In the genomic region with DNA sequence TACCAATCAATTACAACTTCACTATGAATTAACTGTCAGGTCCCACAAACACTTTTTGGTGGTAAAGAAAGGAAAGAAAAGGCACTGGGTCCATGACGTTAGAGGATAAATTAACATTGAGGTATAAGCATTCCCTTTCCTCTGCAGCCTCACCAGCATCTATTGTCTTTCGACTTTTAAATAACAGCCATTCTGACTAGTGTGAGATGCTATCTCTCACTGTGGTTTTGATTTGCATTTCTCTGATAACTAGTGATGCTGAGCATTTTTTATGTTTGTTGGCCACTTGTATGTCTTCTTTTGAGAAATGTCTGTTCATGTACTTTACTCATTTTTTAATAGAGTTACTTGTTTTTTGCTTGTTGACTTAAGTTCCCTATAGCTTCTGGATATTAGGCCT, we compare ENCODE assay signal across 31 cellular contexts. TPM values are rescaled to one million over a fixed set of nuclear protein-coding genes. Genes with fewer than 3 reads are reported as not detected.
"Had no signal": no experiment of that assay in that cellular context is flagged by ENCODE, and none has a peak within 500 bp of the region (broad histone marks: within the 10 kb centered on the region; RNA-seq: fewer than 3 reads in every experiment).

No MANE protein-coding gene starts in this region.

- H3K27ac ChIP-seq: ascending aorta, brain microvascular endothelial cell, esophagus muscularis mucosa, foreskin keratinocyte, gastrocnemius medialis, heart left ventricle, WERI-Rb-1 had no signal

- FAIRE-seq: colon had no signal

- H3K9me3 ChIP-seq: ascending aorta, gastrocnemius medialis had no signal

- H3K4me1 ChIP-seq: foreskin keratinocyte, heart left ventricle had no signal

- DNase-seq: activated CD4-positive, alpha-beta memory T cell treated with anti-CD3 and anti-CD28 coated beads, Interleukin-2, amount 10 ng/mL, durations not matched to agents 7 days and 5 days; activated CD4-positive, alpha-beta T cell treated with anti-CD3 and anti-CD28 coated beads for 36 hours; activated CD4-positive, alpha-beta T cell treated with anti-CD3 and anti-CD28 coated beads, Interleukin-2, amount 10 ng/mL, durations not matched to agents 7 days and 5 days; activated CD4-positive, alpha-beta T cell treated with anti-CD3 and anti-CD28 coated beads, Interleukin-2, amount 50 U/mL, for 4 hours; activated CD4-positive, CD25-positive, alpha-beta regulatory T cell; activated CD4-positive, CD25-positive, alpha-beta regulatory T cell treated with anti-CD3 and anti-CD28 coated beads, Interleukin-2, amount 50 U/mL, for 72 hours; activated CD8-positive, alpha-beta memory T cell treated with anti-CD3 and anti-CD28 coated beads, Interleukin-2, amount 50 U/mL, for 48 hours; activated gamma-delta T cell; activated naive CD4-positive, alpha-beta T cell; activated naive CD4-positive, alpha-beta T cell treated with anti-CD3 and anti-CD28 coated beads, Interleukin-2, amount 10 ng/mL, durations not matched to agents 7 days and 5 days; activated naive CD8-positive, alpha-beta T cell treated with anti-CD3 and anti-CD28 coated beads, Interleukin-2, amount 10 ng/mL, durations not matched to agents 7 days and 5 days; activated T-cell treated with anti-CD3 and anti-CD28 coated beads for 4 hours; activated T-cell treated with anti-CD3 and anti-CD28 coated beads, Interleukin-2, amount 50 U/mL, for 24 hours; activated T-cell treated with anti-CD3 and anti-CD28 coated beads, Interleukin-2, amount 50 U/mL, for 72 hours; brain microvascular endothelial cell; caudate nucleus; cortex of kidney; dermis blood vessel endothelial cell; effector CD4-positive, alpha-beta T cell; effector memory CD8-positive, alpha-beta T cell; erythroblast; foreskin keratinocyte; gastrocnemius medialis; glutamatergic neuron; heart left ventricle; T-cell; T-helper 9 cell; WERI-Rb-1 had no signal

- H3K4me3 ChIP-seq: ascending aorta, esophagus muscularis mucosa, gastrocnemius medialis, heart left ventricle had no signal

- H3K27me3 ChIP-seq: ascending aorta, brain microvascular endothelial cell, esophagus muscularis mucosa, gastrocnemius medialis, heart left ventricle had no signal

- H3K36me3 ChIP-seq: ascending aorta, brain microvascular endothelial cell, esophagus muscularis mucosa, gastrocnemius medialis, heart left ventricle, WERI-Rb-1 had no signal

RNA-seq across cellular contexts. Expression of gene ANKS1B, which starts 9.4 kb away (rescaled TPM):
- total RNA-seq: activated naive CD8-positive, alpha-beta T cell treated with anti-CD3 and anti-CD28 coated beads, Interleukin-2, amount 10 ng/mL, durations not matched to agents 7 days and 5 days; dermis blood vessel endothelial cell had no signal
- polyA plus RNA-seq: foreskin keratinocyte had no signal
